ENCODE assay signal across 23 cellular contexts in the genomic region with DNA sequence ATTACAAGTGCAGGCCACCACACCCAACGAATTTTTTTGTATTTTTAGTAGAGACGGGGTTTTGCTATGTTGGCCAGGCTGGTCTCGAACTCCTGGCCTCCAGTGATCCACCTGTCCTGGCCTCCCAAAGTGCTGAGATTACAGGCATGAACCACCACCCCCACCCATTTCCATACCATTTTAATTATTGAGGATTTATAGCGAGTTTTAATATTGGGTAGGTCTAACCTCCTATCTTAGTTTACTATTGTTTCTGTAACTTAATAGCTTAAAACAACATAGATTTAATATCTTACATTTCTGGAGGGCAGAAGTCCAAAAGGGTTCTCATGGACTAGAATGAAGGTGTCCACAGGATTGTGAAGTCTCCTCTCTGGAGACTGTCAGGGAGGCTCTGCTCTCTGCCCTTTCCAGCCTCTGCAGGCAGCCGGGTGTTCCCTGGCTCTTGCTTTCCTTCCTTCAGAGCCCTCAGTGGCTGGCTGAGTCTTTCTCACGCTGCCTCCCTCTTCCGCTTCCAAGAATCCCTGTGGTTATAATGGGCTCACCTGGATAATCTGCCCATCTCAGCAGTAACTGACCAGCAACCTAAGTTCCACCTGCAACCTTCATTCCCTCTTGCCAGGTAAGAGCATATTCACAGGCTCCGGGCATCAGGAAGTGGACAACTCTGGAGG. TPM values are rescaled to one million over a fixed set of nuclear protein-coding genes. Genes with fewer than 3 reads are reported as not detected.
DNase-seq lines count a peak whose midpoint lies in the region; ATAC-seq and TF ChIP-seq lines count a peak whose summit lies in the region.
"Had no signal": no experiment of that assay in that cellular context is flagged by ENCODE, and none has a peak within 500 bp of the region (broad histone marks: within the 10 kb centered on the region; RNA-seq: fewer than 3 reads in every experiment).

No MANE protein-coding gene starts in this region.

- 72% methylated on average over 8 of the region's 8 CpGs for WGBS in esophagus muscularis mucosa

- no peaks in the 10 kb centered on the region for H3F3A ChIP-seq in GM23338 (replicated peaks; ENCODE audit: low read depth)

- H4K20me1 ChIP-seq in GM23338 (replicated peaks; ENCODE audit: insufficient read depth), result no peaks in the 10 kb centered on the region

- H3K36me3 Mint-ChIP-seq in GM23338 (ENCODE audit: low read depth), result no peaks in the 10 kb centered on the region

- H3K9me3 Mint-ChIP-seq in GM23338, result no peaks in the 10 kb centered on the region
- H3K9me3 Mint-ChIP-seq: dendritic cell treated with granulocyte-macrophage colony-stimulating factor and Interleukin-4, amounts not matched to agents 40 ng/mL and 50 ng/mL, for 4 days; HFFc6; stimulated activated naive CD8-positive, alpha-beta T cell treated with anti-CD3 and anti-CD28 coated beads, Interleukin-15, Interleukin-2, amounts not matched to agents 100 ng/mL and 50 ng/mL, for 24 hours had no signal

- H3K27me3 ChIP-seq in GM23338 (ENCODE audit: insufficient read depth), result no peaks in the 10 kb centered on the region
- peaks cover 0 to 8% (median 0%) of the 10 kb centered on the region in 4 donors for H3K27me3 ChIP-seq in esophagus muscularis mucosa
- H3K27me3 ChIP-seq: left lung had no signal

- peak overlapping the region; percentile 92; the same call in 1 of the 2 replicates for H2AFZ ChIP-seq in GM23338

- H3K4me1 ChIP-seq in GM23338 (ENCODE audit: insufficient read depth) (no peaks in the 10 kb centered on the region), esophagus muscularis mucosa (no peaks in the 10 kb centered on the region)
- H3K4me1 ChIP-seq: gastrocnemius medialis, left lung had no signal

- H3K4me2 ChIP-seq in GM23338, result no peak overlapping the region

- TF ChIP-seq EP300 in esophagus muscularis mucosa (IDR thresholded peaks at IDR 0.05), result no peak

- TF ChIP-seq CTCF in GM23338 (conservative IDR thresholded peaks at IDR 0.05; ENCODE audit: low read depth in 2 of 2) (no peak), esophagus muscularis mucosa (IDR thresholded peaks at IDR 0.05) (no peak)

- H3K36me3 ChIP-seq in GM23338 (ENCODE audit: insufficient read depth) (no peaks in the 10 kb centered on the region), esophagus muscularis mucosa (no peaks in the 10 kb centered on the region)
- H3K36me3 ChIP-seq: gastrocnemius medialis, left lung, neutrophil had no signal

- no peaks in the 10 kb centered on the region for H3K9me3 ChIP-seq in esophagus muscularis mucosa
- H3K9me3 ChIP-seq: Caco-2, gastrocnemius medialis, left lung, neutrophil had no signal

- H3K9me2 ChIP-seq in GM23338 (ENCODE audit: insufficient read depth), result no peaks in the 10 kb centered on the region

- H3K27ac ChIP-seq in GM23338 (ENCODE audit: low read depth) (no peak overlapping the region), esophagus muscularis mucosa (replicated peaks in 1 of 4) (no peak overlapping the region)
- H3K27ac ChIP-seq: gastrocnemius medialis, left lung, neutrophil had no signal

- no peaks in the 10 kb centered on the region for H3K79me2 ChIP-seq in GM23338 (replicated peaks; ENCODE audit: insufficient read depth)

- ATAC-seq in GM23338 (peak; percentile 77), sciatic nerve (no peak)
- ATAC-seq: activated CD8-positive, alpha-beta T cell treated with anti-CD3 and anti-CD28 coated beads, Interleukin-2, amount 10 ng/mL, durations not matched to agents 7 days and 5 days; gastrocnemius medialis; left lung had no signal

- peaks cover 2% of the 10 kb centered on the region for H3K27me3 Mint-ChIP-seq in GM23338 (ENCODE audit: insufficient read depth, low read depth, poor library complexity)

- H3K4me3 ChIP-seq in GM23338, result no peak overlapping the region
- H3K4me3 ChIP-seq in esophagus muscularis mucosa, result no peak overlapping the region
- H3K4me3 ChIP-seq: gastrocnemius medialis, left lung had no signal

- no peak overlapping the region for H3K27ac Mint-ChIP-seq in GM23338
- H3K27ac Mint-ChIP-seq: activated CD8-positive, alpha-beta T cell treated with anti-CD3 and anti-CD28 coated beads, Interleukin-2, amount 10 ng/mL, durations not matched to agents 7 days and 5 days; dendritic cell treated with granulocyte-macrophage colony-stimulating factor and Interleukin-4, amounts not matched to agents 40 ng/mL and 50 ng/mL, for 4 days; HFFc6; stimulated activated naive CD8-positive, alpha-beta T cell treated with anti-CD3 and anti-CD28 coated beads, Interleukin-15, Interleukin-2, amounts not matched to agents 100 ng/mL and 50 ng/mL, for 24 hours had no signal

- DNase-seq in GM23338 (ENCODE audit: low spot score) (no peak), NCI-H69 (lab: John Stamatoyannopoulos, UW) (peak; percentile 42), esophagus muscularis mucosa (ENCODE audit: extremely low spot score) (peak; percentile 62), sciatic nerve (ENCODE audit: low spot score) (peak; percentile 47), occipital lobe (lab: John Stamatoyannopoulos, UW) (no peak), AG08395 (ENCODE audit: low spot score) (no peak), SIG-M5 treated with dmso at 0.1 percent for 504 hours (lab: John Stamatoyannopoulos, UW; ENCODE audit: unreplicated experiment) (no peak)
- DNase-seq: activated CD8-positive, alpha-beta T cell treated with anti-CD3 and anti-CD28 coated beads, Interleukin-2, amount 10 ng/mL, durations not matched to agents 7 days and 5 days; activated gamma-delta T cell treated with Interleukin-2 at 50 U/mL for 16 hours; C1 segment of cervical spinal cord; central memory CD4-positive, alpha-beta T cell; DMS79 treated with DMSO at 0.1 percent for 48 hours; gastrocnemius medialis; HFFc6; IMR-90; left lung; mesenchymal stem cell; NCI-H526; T-helper 2 cell had no signal

- peaks cover 5% of the 10 kb centered on the region; the same call in 1 of the 3 replicates for H3K4me1 Mint-ChIP-seq in GM23338

- no peak for TF ChIP-seq POLR2A in esophagus muscularis mucosa (IDR thresholded peaks at IDR 0.05; ENCODE audit: low read depth)

- H3K4me3 Mint-ChIP-seq in GM23338, result no peak overlapping the region
- H3K4me3 Mint-ChIP-seq: activated CD8-positive, alpha-beta T cell treated with anti-CD3 and anti-CD28 coated beads, Interleukin-2, amount 10 ng/mL, durations not matched to agents 7 days and 5 days; dendritic cell treated with granulocyte-macrophage colony-stimulating factor and Interleukin-4, amounts not matched to agents 40 ng/mL and 50 ng/mL, for 4 days; HFFc6; stimulated activated naive CD8-positive, alpha-beta T cell treated with anti-CD3 and anti-CD28 coated beads, Interleukin-15, Interleukin-2, amounts not matched to agents 100 ng/mL and 50 ng/mL, for 24 hours had no signal

- intact Hi-C loops in esophagus muscularis mucosa (cut with DNase I) (no loop called here), sciatic nerve (cut with DNase I) (no loop called here)

TF ChIP-seq in GM23338, 12 proteins besides CTCF, POLR2A, EP300 and RAD21 (continues in another document):
- TF ChIP-seq NANOG (IDR thresholded peaks at IDR 0.05; ENCODE audit: borderline replicate concordance), result no peak
- no peak for TF ChIP-seq POLR2AphosphoS5 (IDR thresholded peaks at IDR 0.05; ENCODE audit: low read depth)
- TF ChIP-seq EZH2 (IDR thresholded peaks at IDR 0.05; ENCODE audit: low read depth, unreplicated experiment), result no peak
- TF ChIP-seq CREB1 (CRISPR knock-in tag; IDR thresholded peaks at IDR 0.05; ENCODE audit: low read depth), result no peak
- TF ChIP-seq, protein P1, sequence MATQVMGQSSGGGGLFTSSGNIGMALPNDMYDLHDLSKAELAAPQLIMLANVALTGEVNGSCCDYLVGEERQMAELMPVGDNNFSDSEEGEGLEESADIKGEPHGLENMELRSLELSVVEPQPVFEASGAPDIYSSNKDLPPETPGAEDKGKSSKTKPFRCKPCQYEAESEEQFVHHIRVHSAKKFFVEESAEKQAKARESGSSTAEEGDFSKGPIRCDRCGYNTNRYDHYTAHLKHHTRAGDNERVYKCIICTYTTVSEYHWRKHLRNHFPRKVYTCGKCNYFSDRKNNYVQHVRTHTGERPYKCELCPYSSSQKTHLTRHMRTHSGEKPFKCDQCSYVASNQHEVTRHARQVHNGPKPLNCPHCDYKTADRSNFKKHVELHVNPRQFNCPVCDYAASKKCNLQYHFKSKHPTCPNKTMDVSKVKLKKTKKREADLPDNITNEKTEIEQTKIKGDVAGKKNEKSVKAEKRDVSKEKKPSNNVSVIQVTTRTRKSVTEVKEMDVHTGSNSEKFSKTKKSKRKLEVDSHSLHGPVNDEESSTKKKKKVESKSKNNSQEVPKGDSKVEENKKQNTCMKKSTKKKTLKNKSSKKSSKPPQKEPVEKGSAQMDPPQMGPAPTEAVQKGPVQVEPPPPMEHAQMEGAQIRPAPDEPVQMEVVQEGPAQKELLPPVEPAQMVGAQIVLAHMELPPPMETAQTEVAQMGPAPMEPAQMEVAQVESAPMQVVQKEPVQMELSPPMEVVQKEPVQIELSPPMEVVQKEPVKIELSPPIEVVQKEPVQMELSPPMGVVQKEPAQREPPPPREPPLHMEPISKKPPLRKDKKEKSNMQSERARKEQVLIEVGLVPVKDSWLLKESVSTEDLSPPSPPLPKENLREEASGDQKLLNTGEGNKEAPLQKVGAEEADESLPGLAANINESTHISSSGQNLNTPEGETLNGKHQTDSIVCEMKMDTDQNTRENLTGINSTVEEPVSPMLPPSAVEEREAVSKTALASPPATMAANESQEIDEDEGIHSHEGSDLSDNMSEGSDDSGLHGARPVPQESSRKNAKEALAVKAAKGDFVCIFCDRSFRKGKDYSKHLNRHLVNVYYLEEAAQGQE (IDR thresholded peaks at IDR 0.05; ENCODE audit: unreplicated experiment), result no peak
- no peak for TF ChIP-seq EZH2phosphoT487 (IDR thresholded peaks at IDR 0.05; ENCODE audit: unreplicated experiment)
- no peak for TF ChIP-seq ZNF331 (CRISPR knock-in tag; IDR thresholded peaks at IDR 0.05; ENCODE audit: low read depth)
- TF ChIP-seq, protein P2, sequence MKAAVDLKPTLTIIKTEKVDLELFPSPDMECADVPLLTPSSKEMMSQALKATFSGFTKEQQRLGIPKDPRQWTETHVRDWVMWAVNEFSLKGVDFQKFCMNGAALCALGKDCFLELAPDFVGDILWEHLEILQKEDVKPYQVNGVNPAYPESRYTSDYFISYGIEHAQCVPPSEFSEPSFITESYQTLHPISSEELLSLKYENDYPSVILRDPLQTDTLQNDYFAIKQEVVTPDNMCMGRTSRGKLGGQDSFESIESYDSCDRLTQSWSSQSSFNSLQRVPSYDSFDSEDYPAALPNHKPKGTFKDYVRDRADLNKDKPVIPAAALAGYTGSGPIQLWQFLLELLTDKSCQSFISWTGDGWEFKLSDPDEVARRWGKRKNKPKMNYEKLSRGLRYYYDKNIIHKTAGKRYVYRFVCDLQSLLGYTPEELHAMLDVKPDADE (IDR thresholded peaks at IDR 0.05), result no peak

RNA-seq across cellular contexts. Expression of gene BCAS4, which starts 18.6 kb away (rescaled TPM):
- total RNA-seq in GM23338 (2014; rRNA removed; shearing (Covaris generic)), result 6.3 and 22.2 TPM in 2 replicates
- 22.0 and 24.8 TPM in 2 replicates for polyA plus RNA-seq in GM23338 (2016; fragmentation: Nextera tagmentation; extraction: Ambion mirVana)
- total RNA-seq in esophagus muscularis mucosa, result 1 to 10 TPM; 3.1 to 5.4 (median 4.5) TPM
- 4.8 TPM for total RNA-seq in sciatic nerve
- total RNA-seq in occipital lobe, result 9.8 TPM

RNA-seq across cellular contexts. Expression of gene PARD6B, which starts 44.9 kb away (rescaled TPM):
- 29.2 and 39.7 TPM in 2 replicates for total RNA-seq in GM23338 (2014; rRNA removed; shearing (Covaris generic))
- polyA plus RNA-seq in GM23338 (2016; fragmentation: Nextera tagmentation; extraction: Ambion mirVana), result 20.0 and 23.5 TPM in 2 replicates
- total RNA-seq in esophagus muscularis mucosa, result 1 to 10 TPM in 3 of 4 donors, under 1 TPM in 1; 0.99 to 4.2 (median 2.8) TPM
- 5.7 TPM for total RNA-seq in sciatic nerve
- total RNA-seq in occipital lobe, result 17.5 TPM

Comparison
In these comparisons a context has a peak if more than half of its experiments do, and no peak if none do; other contexts are left out.
1. DNase-seq: peak in NCI-H69 (single experiment), esophagus muscularis mucosa (single experiment) and sciatic nerve (single experiment); none in GM23338 (single experiment), occipital lobe (single experiment), AG08395 (single experiment) and SIG-M5 treated with dmso at 0.1 percent for 504 hours (single experiment).